ENCODE assay signal across 8 cellular contexts in the genomic region with DNA sequence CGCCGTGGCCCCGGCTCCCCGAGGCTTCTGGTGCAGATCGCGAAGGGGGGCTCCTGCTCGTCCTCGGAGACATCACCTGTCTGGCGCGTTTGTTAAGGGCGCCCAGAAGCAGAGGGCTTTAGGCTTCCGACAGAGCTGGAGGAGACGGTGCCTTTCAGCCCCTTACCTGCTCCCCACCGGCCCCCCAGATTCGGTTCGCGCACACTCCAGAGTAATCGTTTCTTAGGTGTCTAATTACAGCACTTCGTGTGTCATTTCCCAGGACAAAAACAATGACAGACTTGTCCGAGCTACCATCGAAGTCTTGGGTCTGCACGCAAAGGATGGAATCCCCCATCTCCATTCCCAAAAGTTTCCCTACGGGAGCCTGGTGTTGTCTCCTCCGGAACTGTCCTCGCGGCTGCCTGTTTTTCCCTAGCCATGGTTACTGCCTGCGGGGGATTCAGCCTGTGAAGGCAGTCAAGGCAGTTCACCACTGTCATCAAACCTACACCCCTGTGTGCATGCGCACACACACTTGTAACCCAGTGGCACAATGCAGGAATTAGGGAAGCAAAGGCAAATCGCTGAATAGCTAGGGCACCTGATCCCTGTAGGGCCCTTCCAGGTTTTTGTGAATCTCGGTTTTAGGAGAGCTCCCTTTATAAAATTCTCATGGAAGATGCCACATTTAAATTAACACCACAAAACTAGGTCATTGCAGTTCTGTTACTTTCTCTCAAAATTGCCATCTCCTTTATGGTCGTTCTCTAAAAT. TPM values are rescaled to one million over a fixed set of nuclear protein-coding genes. Genes with fewer than 3 reads are reported as not detected.
DNase-seq lines count a peak whose midpoint lies in the region; ATAC-seq and TF ChIP-seq lines count a peak whose summit lies in the region.

No MANE protein-coding gene starts in this region.

- H3K4me1 ChIP-seq in ascending aorta: peaks cover 0 to 3% of the 10 kb centered on the region in 2 donors

- H3K27me3 ChIP-seq in ascending aorta: no peaks in the 10 kb centered on the region

- no peaks in the 10 kb centered on the region for H3K9me3 Mint-ChIP-seq in osteocyte (ENCODE audit: unreplicated experiment)

- intact Hi-C loops in ascending aorta (cut with DNase I): loop anchor here (2.0 to 10.0 kb wide), 7 partner anchors 20 to 1892 kb away; partner anchors contain the start of genes JMJD4, LBR, SNAP47 and ZNF678

- peaks cover 2% of the 10 kb centered on the region for H3K36me3 Mint-ChIP-seq in osteocyte (ENCODE audit: unreplicated experiment)

- H3K4me3 ChIP-seq in ascending aorta: peak overlapping the region; percentile 95 to 97

- H3K27ac Mint-ChIP-seq in osteocyte (ENCODE audit: unreplicated experiment): peak overlapping the region; percentile 96

- H3K9me3 ChIP-seq in ascending aorta: no peaks in the 10 kb centered on the region

- no peaks in the 10 kb centered on the region for H3K36me3 ChIP-seq in ascending aorta

- no peak for TF ChIP-seq CTCF in ascending aorta (IDR thresholded peaks at IDR 0.05)
- no peak for TF ChIP-seq CTCF in osteocyte (IDR thresholded peaks at IDR 0.05)

- ATAC-seq in HG02870 (IDR thresholded peaks at IDR 0.05; ENCODE audit: unreplicated experiment) (no peak), GM18498 (IDR thresholded peaks at IDR 0.05; ENCODE audit: unreplicated experiment) (no peak)

- H3K4me1 Mint-ChIP-seq in osteocyte (ENCODE audit: unreplicated experiment): peaks cover 9% of the 10 kb centered on the region

- no peaks in the 10 kb centered on the region for H3K27me3 Mint-ChIP-seq in osteocyte (ENCODE audit: unreplicated experiment)

- DNase-seq in ELF-1 (ENCODE audit: low read depth, low spot score) (peak; percentile 91), NCI-H2107 (lab: John Stamatoyannopoulos, UW) (peak; percentile 86), ascending aorta (ENCODE audit: low spot score in 2 of 2) (peak in 1 of 2 donors; percentile 66), hepatic stellate cell (ENCODE audit: low spot score) (peak; percentile 55), osteocyte (ENCODE audit: extremely low spot score, unreplicated experiment) (peak; percentile 86), HUDEP-2 (lab: John Stamatoyannopoulos, UW; ENCODE audit: unreplicated experiment in 76 of 76) (no peak)

- peak overlapping the region; percentile 76 for H3K4me3 Mint-ChIP-seq in osteocyte (ENCODE audit: unreplicated experiment)

- peak overlapping the region; percentile 92 to 99 for H3K27ac ChIP-seq in ascending aorta

RNA-seq across cellular contexts. Expression of gene CDC42BPA, which starts 0.7 kb away (rescaled TPM):
- total RNA-seq in ascending aorta (56.9 TPM), osteocyte (92.8 and 95.7 TPM in 2 replicates)

Comparison
In these comparisons a context has a peak if more than half of its experiments do, and no peak if none do; other contexts are left out.
1. DNase-seq: peak in ELF-1 (single experiment), NCI-H2107 (single experiment), hepatic stellate cell (single experiment) and osteocyte (single experiment); none in HUDEP-2 (0 of 76).